ENCODE assay signal across 8 cellular contexts in the genomic region with DNA sequence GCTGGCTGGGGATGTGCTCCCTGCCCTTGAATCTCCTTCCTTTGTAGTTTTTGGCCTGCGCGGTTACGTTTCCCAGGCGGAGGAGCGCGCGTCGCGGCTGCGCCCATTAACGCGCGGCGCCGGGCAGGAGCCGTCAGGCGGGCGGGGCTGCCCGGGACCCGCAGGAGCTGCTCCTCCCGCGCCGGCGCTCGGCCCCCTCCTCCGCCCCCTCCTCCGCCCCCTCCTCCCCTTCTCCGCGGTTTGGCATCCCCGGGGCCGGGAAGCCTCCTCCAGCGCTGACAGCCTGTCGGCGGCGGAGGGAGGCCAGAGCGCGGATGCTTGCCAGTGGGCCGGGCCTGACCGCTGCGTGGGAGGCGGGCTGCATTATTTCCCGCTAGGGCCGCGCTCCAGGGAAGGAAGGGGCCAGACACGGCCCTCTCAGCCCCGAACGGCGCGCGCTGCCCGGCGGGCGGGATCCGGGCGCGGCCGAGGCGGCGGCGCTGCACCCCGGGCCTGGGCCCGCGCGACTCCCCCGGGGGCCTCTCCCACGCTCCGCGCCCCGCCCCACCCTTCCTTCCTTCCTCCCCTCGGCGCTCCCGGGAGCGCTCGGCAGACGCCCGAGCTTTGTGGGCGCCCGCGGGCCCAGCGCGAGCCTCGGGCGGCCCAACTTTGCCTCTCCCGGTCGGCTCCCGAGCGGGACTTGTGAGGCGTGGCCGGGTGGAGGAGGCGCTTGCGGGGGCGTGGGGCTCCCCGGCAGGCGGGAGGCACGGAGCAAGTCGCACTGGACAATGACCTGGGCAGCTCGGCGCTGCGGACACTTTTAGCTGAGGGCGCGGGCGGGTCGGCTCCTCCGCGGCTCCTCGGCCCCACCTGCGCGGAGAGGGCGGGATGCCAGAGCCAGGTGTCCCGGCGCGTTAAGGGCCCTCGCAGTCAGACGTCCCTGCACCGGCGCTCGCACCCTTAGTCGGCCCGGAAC. TPM values are rescaled to one million over a fixed set of nuclear protein-coding genes. Genes with fewer than 3 reads are reported as not detected.
DNase-seq lines count a peak whose midpoint lies in the region; ATAC-seq and TF ChIP-seq lines count a peak whose summit lies in the region.

Gene DCLK2 (plus strand): TSS at position 405 of the 955 bp plus-strand sequence. CDS start 583 bp downstream, outside the sequence.

- peaks cover 0 to 17% (median 0%) of the 10 kb centered on the region in 11 experiments; a peak in 5 of 22 replicates for H4K20me1 ChIP-seq in BLaER1 treated with 17β-estradiol and CSF1 and Interleukin-3, amounts not matched to agents 10 nM and 100 nM
- H4K20me1 ChIP-seq in fibroblast of lung (ENCODE audit: control insufficient read depth, extremely low read depth, insufficient read depth, low read length), result no peaks in the 10 kb centered on the region

- peak within 1 kb of the TSS; percentile 46 for H3K27ac Mint-ChIP-seq in type B pancreatic cell

- DNase-seq in NCI-H146 treated with DMSO at 0.1 percent for 48 hours (lab: John Stamatoyannopoulos, UW; ENCODE audit: unreplicated experiment) (peak; percentile 28), fibroblast of lung (ENCODE audit: low read depth in 2 of 2) (peak; percentile 84 to 95), mucosa of gallbladder (ENCODE audit: low spot score) (peak; percentile 79), type B pancreatic cell (ENCODE audit: extremely low spot score, unreplicated experiment) (peak; percentile 82)
- DNase-seq in activated CD4-positive, alpha-beta T cell treated with anti-CD3 and anti-CD28 coated beads, Interleukin-2, amount 50 U/mL, for 48 hours, result peak; percentile 14 to 25

- 0 out of 22 replicates have a peak, but pooled peaks cover 0 to 3% (median 0%) of the 10 kb centered on the region in 11 experiments for H3K9me3 ChIP-seq in BLaER1 treated with 17β-estradiol and CSF1 and Interleukin-3, amounts not matched to agents 10 nM and 100 nM (replicated peaks in 1 of 11)
- no peaks in the 10 kb centered on the region for H3K9me3 ChIP-seq in fibroblast of lung (ENCODE audit: control insufficient read depth, insufficient read depth, low read depth, low read length)

- H3K36me3 Mint-ChIP-seq in type B pancreatic cell, result peaks cover 7% of the 10 kb centered on the region

- TF ChIP-seq CTCF in fibroblast of lung (conservative IDR thresholded peaks at IDR 0.05 in 1 of 2, IDR thresholded peaks at IDR 0.05 in 1 of 2; ENCODE audit: low read depth in 1 of 2, low read length in 2 of 2) (no peak), type B pancreatic cell (conservative IDR thresholded peaks at IDR 0.05) (no peak)

- H3K4me3 Mint-ChIP-seq in type B pancreatic cell, result peak within 1 kb of the TSS; percentile 85

- peak within 1 kb of the TSS; percentile 75 to 90 (median 83) for H3K9ac ChIP-seq in BLaER1 treated with 17β-estradiol and CSF1 and Interleukin-3, amounts not matched to agents 10 nM and 100 nM
- H3K9ac ChIP-seq in fibroblast of lung (ENCODE audit: insufficient read depth, low read length), result peak within 1 kb of the TSS; percentile 69

- ATAC-seq in GM19372 (IDR thresholded peaks at IDR 0.05; ENCODE audit: low read depth, unreplicated experiment), result peak; percentile 24
- no peak for ATAC-seq in HG02623 (IDR thresholded peaks at IDR 0.05; ENCODE audit: unreplicated experiment)

- peak within 1 kb of the TSS in 10 of 11 experiments; percentile 70 to 86 (median 78); a peak in 21 of 22 replicates for H3K27ac ChIP-seq in BLaER1 treated with 17β-estradiol and CSF1 and Interleukin-3, amounts not matched to agents 10 nM and 100 nM
- H3K27ac ChIP-seq in fibroblast of lung (ENCODE audit: insufficient read depth, low read length), result peak within 1 kb of the TSS; percentile 67

- H3K4me1 ChIP-seq in BLaER1 treated with 17β-estradiol and CSF1 and Interleukin-3, amounts not matched to agents 10 nM and 100 nM, result peaks cover 0 to 35% (median 19%) of the 10 kb centered on the region in 10 experiments; a peak in 17 of 20 replicates
- H3K4me1 ChIP-seq in fibroblast of lung (ENCODE audit: control insufficient read depth, extremely low read depth, insufficient read depth, low read length), result no peaks in the 10 kb centered on the region

- peak within 1 kb of the TSS; percentile 89 to 100 (median 98) for H3K4me2 ChIP-seq in BLaER1 treated with 17β-estradiol and CSF1 and Interleukin-3, amounts not matched to agents 10 nM and 100 nM
- peak within 1 kb of the TSS; percentile 87 for H3K4me2 ChIP-seq in fibroblast of lung (ENCODE audit: extremely low read depth, insufficient read depth, low read length)

- H3K79me2 ChIP-seq in fibroblast of lung (ENCODE audit: control insufficient read depth, insufficient read depth, low read length), result peaks cover 21% of the 10 kb centered on the region

- peaks cover 17% of the 10 kb centered on the region for H3K27me3 Mint-ChIP-seq in type B pancreatic cell

- H3K4me3 ChIP-seq in BLaER1 treated with 17β-estradiol and CSF1 and Interleukin-3, amounts not matched to agents 10 nM and 100 nM, result peak within 1 kb of the TSS; percentile 73 to 88 (median 84)
- H3K4me3 ChIP-seq in fibroblast of lung (replicated peaks in 1 of 4; ENCODE audit: control extremely low read depth in 1 of 4, insufficient read depth in 1 of 4, low read depth in 3 of 4, low read length in 4 of 4), result peak within 1 kb of the TSS; percentile 60 to 90 (median 80)

- no peaks in the 10 kb centered on the region for H3K36me3 ChIP-seq in BLaER1 treated with 17β-estradiol and CSF1 and Interleukin-3, amounts not matched to agents 10 nM and 100 nM
- H3K36me3 ChIP-seq in fibroblast of lung (ENCODE audit: control insufficient read depth, insufficient read depth, low read length), result no peaks in the 10 kb centered on the region

- H3K27me3 ChIP-seq in BLaER1 treated with 17β-estradiol and CSF1 and Interleukin-3, amounts not matched to agents 10 nM and 100 nM, result peaks cover 0 to 8% (median 0%) of the 10 kb centered on the region in 11 experiments; a peak in 3 of 22 replicates
- no peaks in the 10 kb centered on the region for H3K27me3 ChIP-seq in fibroblast of lung (ENCODE audit: control insufficient read depth, insufficient read depth, low read length)

- peaks cover 17% of the 10 kb centered on the region for H3K4me1 Mint-ChIP-seq in type B pancreatic cell (ENCODE audit: unreplicated experiment)

- peak within 1 kb of the TSS; percentile 86 for H2AFZ ChIP-seq in fibroblast of lung (ENCODE audit: low read length)

- H3K9me3 Mint-ChIP-seq in type B pancreatic cell, result peaks cover 5% of the 10 kb centered on the region

RNA-seq across cellular contexts. Expression of gene DCLK2, which starts in this region (rescaled TPM):
- total RNA-seq in fibroblast of lung (3.1 and 14.0 TPM in 2 replicates), mucosa of gallbladder (14.0 TPM), type B pancreatic cell (ENCODE audit: low replicate concordance) (4.8 and 24.9 TPM in 2 replicates)
- polyA plus RNA-seq in fibroblast of lung, result 3.8 and 5.1 TPM in 2 replicates
- 2.8 and 4.1 TPM in 2 replicates for polyA plus RNA-seq in fibroblast of lung (2012)
- 2.1 and 5.4 TPM in 2 replicates for polyA minus RNA-seq in fibroblast of lung (ENCODE audit: low replicate concordance)

Comparison
In these comparisons a context has a peak if more than half of its experiments do, and no peak if none do; other contexts are left out.
1. DNase-seq: peak in every context shown above with its lines; median percentile 90 in fibroblast of lung; 82 in type B pancreatic cell; 79 in mucosa of gallbladder; 28 in NCI-H146 treated with DMSO at 0.1 percent for 48 hours; 20 in activated CD4-positive, alpha-beta T cell treated with anti-CD3 and anti-CD28 coated beads, Interleukin-2, amount 50 U/mL, for 48 hours.